ENCODE assay signal across 2 cellular contexts in genomic region chr1:165439287-165439686, GRCh38.
TF ChIP-seq lines count a peak whose summit lies in the region.

No MANE protein-coding gene starts in this region.

TF ChIP-seq in H1, 55 proteins besides CTCF, POLR2A, EP300 and RAD21:
- TF ChIP-seq RFX5 (IDR thresholded peaks at IDR 0.05; ENCODE audit: borderline replicate concordance, low read depth, low read length) (no peak), GABPA (IDR thresholded peaks at IDR 0.05; ENCODE audit: borderline replicate concordance, insufficient read depth, low read length) (no peak), E2F6 (IDR thresholded peaks at IDR 0.05) (peak; percentile 57; the same call in 1 of the 2 replicates), RBBP5 (IDR thresholded peaks at IDR 0.05; ENCODE audit: borderline replicate concordance, low read depth, low read length) (no peak), HDAC2 (IDR thresholded peaks at IDR 0.05; ENCODE audit: borderline replicate concordance in 1 of 2, low read depth in 2 of 2, low read length in 2 of 2) (no peak), JUN (IDR thresholded peaks at IDR 0.05; ENCODE audit: low read depth, low read length) (no peak), MAX (IDR thresholded peaks at IDR 0.05) (peak; percentile 83), CBX8 (IDR thresholded peaks at IDR 0.05; ENCODE audit: borderline replicate concordance, low read depth, low read length) (no peak), SIN3A (conservative IDR thresholded peaks at IDR 0.05 in 1 of 2, IDR thresholded peaks at IDR 0.05 in 1 of 2; ENCODE audit: low read depth in 1 of 2, low read length in 2 of 2) (no peak)

TF ChIP-seq in neural cell, 6 proteins besides CTCF, POLR2A, EP300 and RAD21:
- TF ChIP-seq REST (IDR thresholded peaks at IDR 0.05; ENCODE audit: borderline replicate concordance) (peak; percentile 20), SMC3 (conservative IDR thresholded peaks at IDR 0.05; ENCODE audit: poor library complexity) (no peak)
